In genomic region chr7:106425017-106425719, GRCh38 we compare ENCODE assay signal across 9 cellular contexts.
DNase-seq lines count a peak whose midpoint lies in the region; ATAC-seq, FAIRE-seq and TF ChIP-seq lines count a peak whose summit lies in the region.
"Had no signal": no experiment of that assay in that cellular context is flagged by ENCODE, and none has a peak within 500 bp of the region (broad histone marks: within the 10 kb centered on the region; RNA-seq: fewer than 3 reads in every experiment).

No MANE protein-coding gene starts in this region.

- TF ChIP-seq EP300 in esophagus muscularis mucosa (IDR thresholded peaks at IDR 0.05): peak; percentile 97

- POLR2A ChIA-PET in HEK293T (lab: Yijun Ruan, JAX): no interaction called here
- POLR2A ChIA-PET in activated CD4-positive, alpha-beta memory T cell treated with anti-CD3 and anti-CD28 coated beads for 36 hours (lab: Charles Lee): interaction anchor here (0.6 to 3.6 kb wide), 14 partner anchors 20 to 317 kb away, joined by 3 to 56 read pairs (median 4); partner anchors contain the start of gene NAMPT

- H3K4me1 Mint-ChIP-seq in activated CD4-positive, alpha-beta memory T cell treated with anti-CD3 and anti-CD28 coated beads for 36 hours (ENCODE audit: low read depth): peaks cover 81% of the 10 kb centered on the region

- H3K9me3 ChIP-seq in esophagus muscularis mucosa (no peaks in the 10 kb centered on the region), pancreas (no peaks in the 10 kb centered on the region), upper lobe of right lung (no peaks in the 10 kb centered on the region)

- H3K4me1 ChIP-seq in esophagus muscularis mucosa: peaks cover 29 to 59% (median 47%) of the 10 kb centered on the region in 4 donors
- H3K4me1 ChIP-seq in pancreas: peaks cover 0 to 38% (median 0%) of the 10 kb centered on the region in 3 donors
- H3K4me1 ChIP-seq in upper lobe of right lung: peaks cover 49% of the 10 kb centered on the region

- no peaks in the 10 kb centered on the region for H3K27me3 Mint-ChIP-seq in activated CD4-positive, alpha-beta memory T cell treated with anti-CD3 and anti-CD28 coated beads for 36 hours

- H3K4me3 ChIP-seq in esophagus muscularis mucosa: peak overlapping the region in 2 of 4 donors; percentile 6 to 29
- H3K4me3 ChIP-seq in pancreas: peak overlapping the region in 1 of 4 donors; percentile 5
- H3K4me3 ChIP-seq in upper lobe of right lung: no peak overlapping the region

- H3K36me3 ChIP-seq in esophagus muscularis mucosa (no peaks in the 10 kb centered on the region), pancreas (no peaks in the 10 kb centered on the region), upper lobe of right lung (no peaks in the 10 kb centered on the region)

- ATAC-seq in pancreas: peak; percentile 80 to 81 (median 80)
- peak; percentile 67 for ATAC-seq in upper lobe of right lung

- H3K27ac ChIP-seq in esophagus muscularis mucosa (replicated peaks in 1 of 4): peak overlapping the region; percentile 63 to 82 (median 74)
- peak overlapping the region; percentile 31 to 85 (median 64) for H3K27ac ChIP-seq in pancreas
- peak overlapping the region; percentile 85 for H3K27ac ChIP-seq in upper lobe of right lung

- intact Hi-C loops in activated CD4-positive, alpha-beta memory T cell treated with anti-CD3 and anti-CD28 coated beads for 36 hours (cut with micrococcal nuclease): loop anchor here (1.0 to 10.0 kb wide), 8 partner anchors 8 to 1410 kb away; partner anchors contain the start of gene KMT2E
- intact Hi-C loops in esophagus muscularis mucosa (cut with DNase I) (no loop called here), pancreas (cut with DNase I) (no loop called here), upper lobe of right lung (cut with DNase I) (no loop called here)

- in situ Hi-C loops in GM13977 (cut with MboI; ENCODE audit: low pct_unique_long_range_greater_than_20kb, low sequenced_read_pairs, unreplicated experiment): no loop called here

- no peak for TF ChIP-seq POLR2A in esophagus muscularis mucosa (IDR thresholded peaks at IDR 0.05; ENCODE audit: low read depth)

- peak overlapping the region; percentile 65 for H3K4me3 Mint-ChIP-seq in activated CD4-positive, alpha-beta memory T cell treated with anti-CD3 and anti-CD28 coated beads for 36 hours

- no peak for TF ChIP-seq CTCF in GM13977 (IDR thresholded peaks at IDR 0.05; ENCODE audit: extremely low read depth, insufficient read depth, missing control alignments)
- TF ChIP-seq CTCF in esophagus muscularis mucosa (IDR thresholded peaks at IDR 0.05): no peak
- no peak for TF ChIP-seq CTCF in pancreas (IDR thresholded peaks at IDR 0.05)
- no peak for TF ChIP-seq CTCF in upper lobe of right lung (IDR thresholded peaks at IDR 0.05)

- peak overlapping the region; percentile 97 for H3K27ac Mint-ChIP-seq in activated CD4-positive, alpha-beta memory T cell treated with anti-CD3 and anti-CD28 coated beads for 36 hours

- DNase-seq in GM13977 (ENCODE audit: low spot score): peak; percentile 78
- no peak for DNase-seq in HEK293T (ENCODE audit: extremely low spot score)
- peak; percentile 77 for DNase-seq in NAMALWA (ENCODE audit: low spot score)
- peak; percentile 91 for DNase-seq in activated CD4-positive, alpha-beta memory T cell treated with anti-CD3 and anti-CD28 coated beads for 36 hours
- peak; percentile 97 for DNase-seq in esophagus muscularis mucosa (ENCODE audit: extremely low spot score)
- peak in 4 of 6 donors; percentile 33 to 81 (median 67) for DNase-seq in pancreas
- DNase-seq in upper lobe of right lung: peak; percentile 79
- no peak for DNase-seq in NCI-H2171 treated with DMSO at 0.1 percent for 48 hours (lab: John Stamatoyannopoulos, UW)

- no peaks in the 10 kb centered on the region for H3K36me3 Mint-ChIP-seq in activated CD4-positive, alpha-beta memory T cell treated with anti-CD3 and anti-CD28 coated beads for 36 hours

- WGBS in esophagus muscularis mucosa: 22% methylated on average over 7 of the region's 7 CpGs
- 28% methylated on average over 7 of the region's 7 CpGs for WGBS in pancreas, 2 donors

- FAIRE-seq in pancreas (lab: Jason Lieb, UNC): no peak
- FAIRE-seq: endometrium had no signal

- CTCF ChIA-PET in HEK293T (lab: Yijun Ruan, JAX): no interaction called here
- CTCF ChIA-PET in activated CD4-positive, alpha-beta memory T cell treated with anti-CD3 and anti-CD28 coated beads for 36 hours (lab: Charles Lee): interaction anchor here (0.9 to 1.9 kb wide), 9 partner anchors 24 to 170 kb away, joined by 3 to 15 read pairs (median 3); partner anchors contain the start of gene NAMPT

- no peaks in the 10 kb centered on the region for H3K9me3 Mint-ChIP-seq in activated CD4-positive, alpha-beta memory T cell treated with anti-CD3 and anti-CD28 coated beads for 36 hours

- H3K27me3 ChIP-seq in esophagus muscularis mucosa (no peaks in the 10 kb centered on the region), pancreas (no peaks in the 10 kb centered on the region), upper lobe of right lung (no peaks in the 10 kb centered on the region)

TF ChIP-seq in HEK293T, 16 proteins besides CTCF, POLR2A, EP300 and RAD21:
- TF ChIP-seq L3MBTL2 (conservative IDR thresholded peaks at IDR 0.05) (no peak), PKNOX1 (IDR thresholded peaks at IDR 0.05) (0 out of 2 replicates have a peak, but pooled peaks have one; percentile 3), BHLHE40 (IDR thresholded peaks at IDR 0.05; ENCODE audit: borderline replicate concordance) (no peak), ELF4 (IDR thresholded peaks at IDR 0.05) (no peak), SP1 (IDR thresholded peaks at IDR 0.05) (no peak), ZNF384 (IDR thresholded peaks at IDR 0.05) (no peak), LEF1 (IDR thresholded peaks at IDR 0.05; ENCODE audit: borderline replicate concordance) (no peak), NFRKB (IDR thresholded peaks at IDR 0.05) (no peak)

Comparison
In these comparisons a context has a peak if more than half of its experiments do, and no peak if none do; other contexts are left out.
1. DNase-seq: peak in GM13977 (single experiment), NAMALWA (single experiment), activated CD4-positive, alpha-beta memory T cell treated with anti-CD3 and anti-CD28 coated beads for 36 hours (single experiment), esophagus muscularis mucosa (single experiment), pancreas (4 of 6) and upper lobe of right lung (single experiment); none in HEK293T (single experiment) and NCI-H2171 treated with DMSO at 0.1 percent for 48 hours (single experiment).
2. Peak in every context shown above with its lines, with median percentiles within 50 percentile points of each other: H3K27ac ChIP-seq.